8 cellular contexts compared by ENCODE assay signal in genomic region chr1:155856975-155857930, GRCh38. TPM values are rescaled to one million over a fixed set of nuclear protein-coding genes. Genes with fewer than 3 reads are reported as not detected.
DNase-seq lines count a peak whose midpoint lies in the region; ATAC-seq and TF ChIP-seq lines count a peak whose summit lies in the region.

Gene GON4L (minus strand): TSS chr1:155857214. CDS start chr1:155853780, 3,434 bp downstream.

- peak within 1 kb of the TSS; percentile 78 for H3K4me3 ChIP-seq in mononuclear cell (ENCODE audit: low read length)

- H3K27ac Mint-ChIP-seq in Calu3 (ENCODE audit: unreplicated experiment) = peak within 1 kb of the TSS; percentile 71

- peak within 1 kb of the TSS; percentile 39 for H3K27ac ChIP-seq in epithelial cell of prostate

- no peak for TF ChIP-seq CTCF in Calu3 (IDR thresholded peaks at IDR 0.05; ENCODE audit: unreplicated experiment)

- H3K9me3 Mint-ChIP-seq in Calu3 (ENCODE audit: low read depth, unreplicated experiment) = no peaks in the 10 kb centered on the region

- CTCF ChIA-PET in Calu3 (lab: Charles Lee) = interaction anchor here (0.5 to 0.8 kb wide), 3 partner anchors 17 to 357 kb away, joined by 3 to 4 read pairs (median 4); no protein-coding TSS in a partner anchor

- no peaks in the 10 kb centered on the region for H3K27me3 ChIP-seq in mononuclear cell (ENCODE audit: insufficient read depth, low read length)

- DNase-seq in Calu3 (peak; percentile 91), KG1 (lab: John Stamatoyannopoulos, UW) (peak; percentile 86), epithelial cell of prostate (ENCODE audit: low read depth, low spot score) (peak; percentile 70)
- DNase-seq in activated T-cell treated with anti-CD3 and anti-CD28 coated beads, Interleukin-2, amount 50 U/mL, for 1 hour = peak; percentile 85
- peak; percentile 75 to 81 for DNase-seq in stimulated activated CD8-positive, alpha-beta memory T cell treated with anti-CD3 and anti-CD28 coated beads, Interleukin-4, amount 100 ng/mL, for 1 hour (ENCODE audit: low read depth in 2 of 2, low spot score in 1 of 2)

- peaks cover 9% of the 10 kb centered on the region for H3K4me1 Mint-ChIP-seq in Calu3 (ENCODE audit: low read depth, unreplicated experiment)

- peaks cover 31% of the 10 kb centered on the region for H3K27me3 Mint-ChIP-seq in Calu3 (ENCODE audit: unreplicated experiment)

- ATAC-seq in GM21528 (IDR thresholded peaks at IDR 0.05; ENCODE audit: low FRiP score, unreplicated experiment) = peak; percentile 45

- H3K4me3 Mint-ChIP-seq in Calu3 (ENCODE audit: low read depth, unreplicated experiment) = peak within 1 kb of the TSS; percentile 91

- no peaks in the 10 kb centered on the region for H3K9me3 ChIP-seq in mononuclear cell (ENCODE audit: low read depth, low read length)

- H3K4me1 ChIP-seq in mononuclear cell (ENCODE audit: insufficient read depth, low read length) = peaks cover 45% of the 10 kb centered on the region

- H3K36me3 Mint-ChIP-seq in Calu3 (ENCODE audit: insufficient read depth, unreplicated experiment) = peaks cover 46% of the 10 kb centered on the region

- intact Hi-C loops in Calu3 (cut with micrococcal nuclease; ENCODE audit: unreplicated experiment) = loop anchor here (5.0 kb wide), 2 partner anchors 35 to 55 kb away; partner anchors contain the start of gene RIT1

- no TSS peak for BruUV-seq in Calu3 (replicated peaks; lab: Mats Ljungman, UMichigan)

TF ChIP-seq in PFSK-1, 5 proteins besides CTCF, POLR2A, EP300 and RAD21:
- TF ChIP-seq TAF1 (IDR thresholded peaks at IDR 0.05; ENCODE audit: borderline replicate concordance, insufficient read depth, low read length) (peak; percentile 84; the same call in 1 of the 2 replicates), POLR2AphosphoS5 (IDR thresholded peaks at IDR 0.05; ENCODE audit: low read depth, low read length) (peak; percentile 90), FOXP2 (optimal IDR thresholded peaks at IDR 0.05; ENCODE audit: borderline replicate concordance, extremely low read depth, extremely low read length, insufficient read depth) (peak; percentile 95), SIN3A (IDR thresholded peaks at IDR 0.05; ENCODE audit: borderline replicate concordance, insufficient read depth, low read length) (0 out of 2 replicates have a peak, but pooled peaks have one; percentile 46), REST (IDR thresholded peaks at IDR 0.05; ENCODE audit: insufficient read depth in 1 of 2, low read depth in 2 of 2, low read length in 2 of 2) (peak in 1 of 2 experiments; percentile 43; a peak in 1 of 4 replicates)

RNA-seq across cellular contexts. Expression of gene GON4L, which starts in this region (rescaled TPM):
- total RNA-seq in Calu3 (2022) = 64.7 and 67.1 TPM in 2 replicates
- 16.0 TPM for polyA plus RNA-seq in PFSK-1 (2012; ENCODE audit: insufficient read length, low read depth)
- 54.9 TPM for total RNA-seq in mononuclear cell

Comparison
In these comparisons a context has a peak if more than half of its experiments do, and no peak if none do; other contexts are left out.
1. Peak in every context shown above with its lines: DNase-seq, ATAC-seq, H3K4me3 ChIP-seq and H3K27ac ChIP-seq.